In the genomic region with DNA sequence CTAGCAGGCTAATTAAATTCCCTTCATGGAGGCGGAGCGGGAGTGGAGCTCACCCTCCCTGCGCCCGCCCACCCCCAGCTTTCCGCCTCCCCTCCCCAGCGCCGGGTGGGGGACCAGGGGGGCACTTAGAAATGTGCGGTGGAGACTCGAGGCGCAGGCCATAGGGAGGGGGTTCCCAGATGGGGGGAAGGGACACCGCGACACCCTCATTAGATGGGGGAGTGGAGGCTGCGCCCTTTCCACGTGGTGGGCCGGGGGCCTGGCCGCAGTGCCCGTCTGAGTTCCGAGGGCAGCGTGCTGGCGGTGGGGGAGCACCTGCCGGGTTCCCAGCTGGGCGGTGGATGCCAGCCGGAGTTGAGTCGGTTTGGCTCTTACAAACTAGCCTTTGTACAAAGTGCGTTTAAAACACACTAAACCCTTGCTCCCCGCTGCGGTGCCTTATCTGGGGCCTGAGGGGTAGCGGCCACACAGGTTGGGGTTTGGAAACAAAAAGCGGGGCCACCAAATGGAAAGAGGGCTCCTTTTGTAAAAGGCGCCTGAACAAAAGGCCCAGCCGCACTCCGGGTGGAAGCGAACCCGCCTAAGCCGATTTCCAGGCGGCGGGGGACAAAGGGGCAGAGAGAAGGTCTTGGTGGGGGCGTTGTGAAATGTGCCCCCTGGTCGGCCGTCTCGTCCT, we compare ENCODE assay signal across 7 cellular contexts. TPM values are rescaled to one million over a fixed set of nuclear protein-coding genes. Genes with fewer than 3 reads are reported as not detected.
DNase-seq lines count a peak whose midpoint lies in the region; ATAC-seq and TF ChIP-seq lines count a peak whose summit lies in the region.

No MANE protein-coding gene starts in this region.

- 16% methylated on average over 31 of the region's 41 CpGs for WGBS in smooth muscle cell (ENCODE audit: low lambda C conversion rate)
- WGBS in aorta, 2 donors = 22 to 49% methylated on average over 35 to 41 of the region's 41 CpGs

- H3K27ac ChIP-seq in SJCRH30 = no peak overlapping the region
- peak overlapping the region; percentile 71 for H3K27ac ChIP-seq in smooth muscle cell (ENCODE audit: low read depth)
- H3K27ac ChIP-seq in aorta (ENCODE audit: low read depth in 1 of 2, low read length in 2 of 2) = no peak overlapping the region

- ATAC-seq in aorta (ENCODE audit: low FRiP score) = no peak

- H2AFZ ChIP-seq in smooth muscle cell (ENCODE audit: low read depth) = no peak overlapping the region

- peaks cover 97% of the 10 kb centered on the region for H4K20me1 ChIP-seq in smooth muscle cell (ENCODE audit: low read depth)

- peak overlapping the region; percentile 100 for H3K4me2 ChIP-seq in smooth muscle cell

- H3K27me3 ChIP-seq in H7 (ENCODE audit: control insufficient read depth, insufficient read depth, low read length) (no peaks in the 10 kb centered on the region; the same call in 1 of the 2 replicates), SJCRH30 (no peaks in the 10 kb centered on the region), smooth muscle cell (ENCODE audit: low read depth) (no peaks in the 10 kb centered on the region), aorta (ENCODE audit: control insufficient read depth in 1 of 2, insufficient read depth in 2 of 2, low read length in 1 of 2) (no peaks in the 10 kb centered on the region)

- H3K79me2 ChIP-seq in smooth muscle cell (ENCODE audit: low read depth) = peaks cover 15% of the 10 kb centered on the region

- H3K36me3 ChIP-seq in H7 (replicated peaks; ENCODE audit: control insufficient read depth, insufficient read depth, low read length) (peaks cover 4% of the 10 kb centered on the region), SJCRH30 (no peaks in the 10 kb centered on the region), smooth muscle cell (ENCODE audit: low read depth) (no peaks in the 10 kb centered on the region), aorta (ENCODE audit: control insufficient read depth in 1 of 2, insufficient read depth in 2 of 2, low read length in 1 of 2) (no peaks in the 10 kb centered on the region)

- H3K4me3 ChIP-seq in H7 (ENCODE audit: insufficient read depth, low read depth, low read length) = peak overlapping the region; percentile 89
- peak overlapping the region; percentile 64 for H3K4me3 ChIP-seq in SJCRH30
- H3K4me3 ChIP-seq in smooth muscle cell = peak overlapping the region; percentile 72
- no peak overlapping the region for H3K4me3 ChIP-seq in aorta (ENCODE audit: low read length in 2 of 2)

- TF ChIP-seq CTCF in smooth muscle cell (IDR thresholded peaks at IDR 0.05; ENCODE audit: borderline replicate concordance, insufficient read depth, poor library complexity, severe bottlenecking) = no peak

- H3K9me3 ChIP-seq in SJCRH30 (replicated peaks) (no peaks in the 10 kb centered on the region), smooth muscle cell (replicated peaks; ENCODE audit: low read depth) (no peaks in the 10 kb centered on the region), aorta (ENCODE audit: control insufficient read depth, low read length) (no peaks in the 10 kb centered on the region)

- DNase-seq in H7 (peak; percentile 75), SJCRH30 (no peak), glomerular visceral epithelial cell (ENCODE audit: extremely low spot score) (peak; percentile 5), smooth muscle cell (lab: John Stamatoyannopoulos, UW; ENCODE audit: unreplicated experiment) (no peak), cerebellum (ENCODE audit: low spot score) (no peak), hepatic stellate cell (ENCODE audit: low spot score) (no peak), aorta (no peak)

- H3F3A ChIP-seq in smooth muscle cell (ENCODE audit: low read depth) = peaks cover 8% of the 10 kb centered on the region

- peak overlapping the region; percentile 31 for H3K9ac ChIP-seq in smooth muscle cell (ENCODE audit: low read depth)

- intact Hi-C loops in aorta (cut with DNase I) = loop anchor here (5.0 kb wide), 2 partner anchors 242 to 307 kb away; no protein-coding TSS in a partner anchor

- peaks cover 14% of the 10 kb centered on the region for H3K4me1 ChIP-seq in SJCRH30
- H3K4me1 ChIP-seq in smooth muscle cell (ENCODE audit: low read depth) = peaks cover 37% of the 10 kb centered on the region
- H3K4me1 ChIP-seq in aorta (ENCODE audit: control insufficient read depth in 1 of 2, insufficient read depth in 2 of 2, low read length in 2 of 2) = no peaks in the 10 kb centered on the region

RNA-seq across cellular contexts. Expression of a gene that starts 1.4 kb away (rescaled TPM):
- total RNA-seq in H7 (2014; rRNA removed; shearing (Covaris generic)) = 52.5 and 73.6 TPM in 2 replicates
- total RNA-seq in SJCRH30 (2014; rRNA removed; shearing (Covaris generic)) = 31.1 and 33.8 TPM in 2 replicates
- total RNA-seq in smooth muscle cell = 21.4 and 27.7 TPM in 2 replicates
- polyA plus RNA-seq in smooth muscle cell = 13.6 and 17.1 TPM in 2 replicates
- 45.9 TPM for total RNA-seq in cerebellum
- total RNA-seq in aorta = 100 to 1,000 TPM in 1 of 2 donors, 10 to 100 TPM in 1; 59.7 to 111 TPM
- polyA plus RNA-seq in aorta = 10 to 100 TPM in 1 of 2 donors, 1 to 10 TPM in 1; 3.9 to 11.7 TPM

Comparison
In these comparisons a context has a peak if more than half of its experiments do, and no peak if none do; other contexts are left out.
1. DNase-seq: peak in H7 (single experiment) and glomerular visceral epithelial cell (single experiment); none in SJCRH30 (0 of 2), smooth muscle cell (single experiment), cerebellum (single experiment), hepatic stellate cell (single experiment) and aorta (0 of 2).
2. H3K4me3 ChIP-seq: peak in H7 (single experiment), SJCRH30 (single experiment) and smooth muscle cell (single experiment); none in aorta (0 of 2).